Comparison of ENCODE assay signal across 11 cellular contexts in the genomic region with DNA sequence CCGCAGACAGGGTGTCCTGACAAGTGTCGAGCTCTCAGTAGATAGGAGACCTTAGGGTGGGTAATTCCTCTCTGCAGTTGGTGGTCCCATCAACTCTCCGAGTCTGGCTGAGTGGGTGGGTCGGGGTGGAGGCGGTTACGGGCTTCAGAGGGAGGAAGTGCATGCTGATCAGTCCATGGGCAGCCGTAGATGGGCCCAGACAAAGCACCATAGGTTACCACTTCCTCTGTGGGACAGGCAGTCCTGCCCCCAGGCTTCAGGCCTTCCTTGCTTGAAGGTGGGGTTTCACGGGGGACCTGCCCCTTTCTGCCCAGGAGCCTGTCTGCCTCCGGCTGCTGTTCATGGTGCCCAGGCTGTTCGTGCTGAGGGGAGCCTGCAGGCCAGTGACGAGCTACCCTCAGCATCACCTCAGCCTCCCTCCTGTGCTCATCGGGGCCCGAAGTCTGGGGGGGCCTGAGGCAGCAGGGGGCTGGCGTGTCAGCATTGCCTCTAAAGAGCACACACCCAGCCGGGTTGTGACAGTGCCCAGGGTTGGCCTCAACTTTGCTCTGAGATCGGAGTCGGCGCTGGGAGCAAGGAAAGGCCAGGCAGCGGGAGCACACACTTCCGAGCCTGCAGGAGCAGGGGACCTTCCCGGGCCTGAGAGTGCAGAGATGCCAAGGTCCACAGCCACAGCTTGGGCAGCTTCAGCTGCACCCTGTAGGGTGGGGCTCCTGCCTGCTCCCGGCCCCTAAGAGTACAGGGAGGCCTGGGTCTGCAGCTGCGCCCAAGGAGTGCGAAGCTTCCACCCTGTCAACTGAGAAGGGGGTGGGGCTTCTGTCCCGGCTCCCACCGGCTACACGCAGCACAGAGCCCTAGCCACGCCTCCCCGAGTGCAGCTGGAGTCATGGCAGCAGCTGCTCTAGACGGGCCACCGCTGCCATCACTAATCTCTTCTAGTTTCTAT.
DNase-seq lines count a peak whose midpoint lies in the region; ATAC-seq and TF ChIP-seq lines count a peak whose summit lies in the region.
"Had no signal": no experiment of that assay in that cellular context is flagged by ENCODE, and none has a peak within 500 bp of the region (broad histone marks: within the 10 kb centered on the region; RNA-seq: fewer than 3 reads in every experiment).

No MANE protein-coding gene starts in this region.

- no peaks in the 10 kb centered on the region for H3K36me3 Mint-ChIP-seq in naive thymus-derived CD4-positive, alpha-beta T cell

- peak overlapping the region in 1 of 4 donors; percentile 11 for H3K4me3 ChIP-seq in gastrocnemius medialis
- H3K4me3 ChIP-seq in naive thymus-derived CD4-positive, alpha-beta T cell (ENCODE audit: low read length), result no peak overlapping the region
- H3K4me3 ChIP-seq: adrenal gland, MG63 had no signal

- H3K27ac ChIP-seq in gastrocnemius medialis, result no peak overlapping the region
- H3K27ac ChIP-seq in naive thymus-derived CD4-positive, alpha-beta T cell (ENCODE audit: low read depth, low read length), result no peak overlapping the region
- H3K27ac ChIP-seq: adrenal gland, WERI-Rb-1 had no signal

- CTCF ChIA-PET in naive thymus-derived CD4-positive, alpha-beta T cell (lab: Charles Lee), result no interaction called here

- H3K9me3 ChIP-seq in gastrocnemius medialis, result no peaks in the 10 kb centered on the region
- H3K9me3 ChIP-seq in naive thymus-derived CD4-positive, alpha-beta T cell (ENCODE audit: control insufficient read depth in 2 of 3, low read length in 3 of 3), result no peaks in the 10 kb centered on the region
- H3K9me3 ChIP-seq: adrenal gland, MG63 had no signal

- no peaks in the 10 kb centered on the region for H3K36me3 ChIP-seq in gastrocnemius medialis
- no peaks in the 10 kb centered on the region for H3K36me3 ChIP-seq in naive thymus-derived CD4-positive, alpha-beta T cell (ENCODE audit: control insufficient read depth in 2 of 3, insufficient read depth in 3 of 3, low read length in 3 of 3)
- H3K36me3 ChIP-seq: adrenal gland, MG63, WERI-Rb-1 had no signal

- peaks cover 0 to 3% (median 0%) of the 10 kb centered on the region in 11 donors for H3K9me3 Mint-ChIP-seq in naive thymus-derived CD4-positive, alpha-beta T cell

- no peaks in the 10 kb centered on the region for H3K27me3 ChIP-seq in gastrocnemius medialis
- H3K27me3 ChIP-seq in naive thymus-derived CD4-positive, alpha-beta T cell (ENCODE audit: control insufficient read depth in 2 of 2, insufficient read depth in 2 of 2, low read length in 2 of 2), result peaks cover 0 to 2% of the 10 kb centered on the region in 2 donors
- H3K27me3 ChIP-seq: adrenal gland, MG63 had no signal

- H3K4me1 ChIP-seq in gastrocnemius medialis, result peaks cover 0 to 6% of the 10 kb centered on the region in 2 donors
- H3K4me1 ChIP-seq in naive thymus-derived CD4-positive, alpha-beta T cell (ENCODE audit: control insufficient read depth in 2 of 2, insufficient read depth in 2 of 2, low read length in 2 of 2), result no peaks in the 10 kb centered on the region

- no peak overlapping the region for H3K4me3 Mint-ChIP-seq in naive thymus-derived CD4-positive, alpha-beta T cell

- no peaks in the 10 kb centered on the region for H3K4me1 Mint-ChIP-seq in naive thymus-derived CD4-positive, alpha-beta T cell

- TF ChIP-seq CTCF in gastrocnemius medialis (IDR thresholded peaks at IDR 0.05 in 4 of 5, conservative IDR thresholded peaks at IDR 0.05 in 1 of 5), result no peak

- H3K27ac Mint-ChIP-seq in naive thymus-derived CD4-positive, alpha-beta T cell, result no peak overlapping the region

- ATAC-seq in gastrocnemius medialis (peak in 1 of 2 donors; percentile 18), HG03378 (IDR thresholded peaks at IDR 0.05; ENCODE audit: unreplicated experiment) (no peak), GM18502 (IDR thresholded peaks at IDR 0.05; ENCODE audit: poor library complexity, unreplicated experiment) (no peak)
- no peak for ATAC-seq in naive thymus-derived CD4-positive, alpha-beta T cell

- TF ChIP-seq POLR2A in gastrocnemius medialis (IDR thresholded peaks at IDR 0.05) (no peak), erythroblast (IDR thresholded peaks at IDR 0.05; ENCODE audit: low read length) (no peak)

- H3K27me3 Mint-ChIP-seq in naive thymus-derived CD4-positive, alpha-beta T cell, result no peaks in the 10 kb centered on the region

- in situ Hi-C loops in gastrocnemius medialis (cut with MboI; ENCODE audit: low sequenced_read_pairs in 4 of 4), result no loop called here

- DNase-seq in HuH-7.5 (ENCODE audit: low spot score), result peak; percentile 7
- peak; percentile 46 to 84 for DNase-seq in NCI-H526 (lab: John Stamatoyannopoulos, UW)
- DNase-seq in iPS DF 19.7 (ENCODE audit: low read depth, low spot score), result peak; percentile 25
- DNase-seq in gastrocnemius medialis, result peak; percentile 25 to 30
- no peak for DNase-seq in erythroblast (lab: John Stamatoyannopoulos, UW)
- no peak for DNase-seq in naive thymus-derived CD4-positive, alpha-beta T cell
- DNase-seq: MG63, WERI-Rb-1 had no signal

- POLR2A ChIA-PET in naive thymus-derived CD4-positive, alpha-beta T cell (lab: Charles Lee), result no interaction called here

- intact Hi-C loops in gastrocnemius medialis (cut with DNase I; ENCODE audit: low total_unique reads), result loop anchor here (5.0 kb wide), 1 partner anchor 168 kb away; no protein-coding TSS in a partner anchor
- intact Hi-C loops in naive thymus-derived CD4-positive, alpha-beta T cell (cut with micrococcal nuclease), result no loop called here

Comparison
In these comparisons a context has a peak if more than half of its experiments do, and no peak if none do; other contexts are left out.
1. DNase-seq: peak in HuH-7.5 (single experiment), NCI-H526 (2 of 2), iPS DF 19.7 (single experiment) and gastrocnemius medialis (2 of 2); none in erythroblast (0 of 2) and naive thymus-derived CD4-positive, alpha-beta T cell (0 of 9).